Comparison of ENCODE assay signal across 8 cellular contexts in genomic region chr17:7580631-7581554, GRCh38. TPM values are rescaled to one million over a fixed set of nuclear protein-coding genes. Genes with fewer than 3 reads are reported as not detected.
DNase-seq lines count a peak whose midpoint lies in the region; ATAC-seq and TF ChIP-seq lines count a peak whose summit lies in the region.

No MANE protein-coding gene starts in this region.

- no peaks in the 10 kb centered on the region for H3K9me3 Mint-ChIP-seq in CD4-positive, alpha-beta T cell
- H3K9me3 Mint-ChIP-seq in nephron progenitor cell: no peaks in the 10 kb centered on the region

- no peaks in the 10 kb centered on the region for H3K27me3 ChIP-seq in CD4-positive, alpha-beta T cell (ENCODE audit: control insufficient read depth, insufficient read depth, low read length)
- no peaks in the 10 kb centered on the region for H3K27me3 ChIP-seq in NT2/D1 (ENCODE audit: insufficient read depth, insufficient read length)

- no peaks in the 10 kb centered on the region for H3K9me3 ChIP-seq in CD4-positive, alpha-beta T cell (ENCODE audit: control insufficient read depth, low read length)
- H3K9me3 ChIP-seq in NT2/D1 (ENCODE audit: insufficient read depth, low read length): no peaks in the 10 kb centered on the region

- TF ChIP-seq CTCF in CD4-positive, alpha-beta T cell (IDR thresholded peaks at IDR 0.05): no peak
- no peak for TF ChIP-seq CTCF in nephron progenitor cell (IDR thresholded peaks at IDR 0.05)

- peak overlapping the region; percentile 79 for H3K27ac Mint-ChIP-seq in CD4-positive, alpha-beta T cell
- H3K27ac Mint-ChIP-seq in nephron progenitor cell: peak overlapping the region; percentile 72

- no peak for DNase-seq in CD4-positive, alpha-beta T cell
- no peak for DNase-seq in NT2/D1 (ENCODE audit: low read depth, low spot score)
- DNase-seq in nephron progenitor cell: no peak
- DNase-seq in effector CD4-positive, alpha-beta T cell: no peak

- CTCF ChIA-PET in CD4-positive, alpha-beta T cell (lab: Charles Lee): interaction anchor here (0.8 to 1.6 kb wide), 2 partner anchors 8 to 107 kb away, joined by 3 read pairs; no protein-coding TSS in a partner anchor

- no peak for ATAC-seq in CD4-positive, alpha-beta T cell (ENCODE audit: poor library complexity)
- ATAC-seq in HG02840 (IDR thresholded peaks at IDR 0.05; ENCODE audit: low FRiP score, unreplicated experiment) (no peak), HG03571 (IDR thresholded peaks at IDR 0.05; ENCODE audit: unreplicated experiment) (no peak), HG02798 (IDR thresholded peaks at IDR 0.05; ENCODE audit: poor library complexity, unreplicated experiment) (no peak)

- peaks cover 66% of the 10 kb centered on the region for H3K36me3 Mint-ChIP-seq in CD4-positive, alpha-beta T cell (ENCODE audit: low read depth)
- peaks cover 56% of the 10 kb centered on the region for H3K36me3 Mint-ChIP-seq in nephron progenitor cell (ENCODE audit: low read depth)

- H3K4me3 ChIP-seq in NT2/D1 (ENCODE audit: insufficient read length, low read depth): no peak overlapping the region

- H3K36me3 ChIP-seq in NT2/D1 (ENCODE audit: insufficient read depth, insufficient read length, low read length): peaks cover 61% of the 10 kb centered on the region

- H3K4me1 Mint-ChIP-seq in CD4-positive, alpha-beta T cell (ENCODE audit: low read depth): peaks cover 75% of the 10 kb centered on the region
- H3K4me1 Mint-ChIP-seq in nephron progenitor cell: peaks cover 86% of the 10 kb centered on the region

- POLR2A ChIA-PET in CD4-positive, alpha-beta T cell (lab: Charles Lee): interaction anchor here (0.9 to 2.6 kb wide), 4 partner anchors 20 to 106 kb away, joined by 3 to 14 read pairs (median 4); partner anchors contain the start of genes TP53 and ZBTB4

- peak overlapping the region; percentile 32 for H3K9ac ChIP-seq in NT2/D1 (ENCODE audit: insufficient read length, low read depth)

- peak overlapping the region; percentile 4 for H3K27ac ChIP-seq in CD4-positive, alpha-beta T cell (ENCODE audit: low read depth, low read length)
- H3K27ac ChIP-seq in cingulate gyrus (ENCODE audit: low read depth, low read length): peak overlapping the region; percentile 60

- H3K4me3 Mint-ChIP-seq in CD4-positive, alpha-beta T cell: peak overlapping the region; percentile 55
- H3K4me3 Mint-ChIP-seq in nephron progenitor cell: no peak overlapping the region

- no peaks in the 10 kb centered on the region for H3K27me3 Mint-ChIP-seq in CD4-positive, alpha-beta T cell
- H3K27me3 Mint-ChIP-seq in nephron progenitor cell (ENCODE audit: low read depth, poor library complexity): no peaks in the 10 kb centered on the region

- H3K4me1 ChIP-seq in NT2/D1 (ENCODE audit: insufficient read depth, insufficient read length): peaks cover 12% of the 10 kb centered on the region

- intact Hi-C loops in CD4-positive, alpha-beta T cell (cut with DNase I, micrococcal nuclease): loop anchor here (5.0 to 10.0 kb wide), 2 partner anchors 106 to 536 kb away; partner anchors contain the start of genes SLC16A11 (in 1 of the 2), TP53 (in 1 of the 2) and WRAP53 (in 1 of the 2)

RNA-seq across cellular contexts. Expression of gene CD68, which starts 1.5 kb away (rescaled TPM):
- under 1 TPM; 0.33 to 0.95 TPM for total RNA-seq in CD4-positive, alpha-beta T cell

RNA-seq across cellular contexts. Expression of gene MPDU1, which starts 2.8 kb away (rescaled TPM):
- 10 to 100 TPM; 12.0 to 12.9 TPM for total RNA-seq in CD4-positive, alpha-beta T cell

RNA-seq across cellular contexts. Expression of gene SOX15, which starts 9.0 kb away (rescaled TPM):
- under 1 TPM in 1 of 2 experiments, not detected in 1; 0.30 TPM for total RNA-seq in CD4-positive, alpha-beta T cell

RNA-seq across cellular contexts. Expression of gene SENP3, which starts 19.2 kb away (rescaled TPM):
- 10 to 100 TPM; 27.7 to 28.9 TPM for total RNA-seq in CD4-positive, alpha-beta T cell

RNA-seq across cellular contexts. Expression of gene TNFSF13, which starts 22.3 kb away (rescaled TPM):
- total RNA-seq in CD4-positive, alpha-beta T cell: 1 to 10 TPM; 1.1 to 1.7 TPM
